ENCODE assay signal across 8 cellular contexts in the genomic region with DNA sequence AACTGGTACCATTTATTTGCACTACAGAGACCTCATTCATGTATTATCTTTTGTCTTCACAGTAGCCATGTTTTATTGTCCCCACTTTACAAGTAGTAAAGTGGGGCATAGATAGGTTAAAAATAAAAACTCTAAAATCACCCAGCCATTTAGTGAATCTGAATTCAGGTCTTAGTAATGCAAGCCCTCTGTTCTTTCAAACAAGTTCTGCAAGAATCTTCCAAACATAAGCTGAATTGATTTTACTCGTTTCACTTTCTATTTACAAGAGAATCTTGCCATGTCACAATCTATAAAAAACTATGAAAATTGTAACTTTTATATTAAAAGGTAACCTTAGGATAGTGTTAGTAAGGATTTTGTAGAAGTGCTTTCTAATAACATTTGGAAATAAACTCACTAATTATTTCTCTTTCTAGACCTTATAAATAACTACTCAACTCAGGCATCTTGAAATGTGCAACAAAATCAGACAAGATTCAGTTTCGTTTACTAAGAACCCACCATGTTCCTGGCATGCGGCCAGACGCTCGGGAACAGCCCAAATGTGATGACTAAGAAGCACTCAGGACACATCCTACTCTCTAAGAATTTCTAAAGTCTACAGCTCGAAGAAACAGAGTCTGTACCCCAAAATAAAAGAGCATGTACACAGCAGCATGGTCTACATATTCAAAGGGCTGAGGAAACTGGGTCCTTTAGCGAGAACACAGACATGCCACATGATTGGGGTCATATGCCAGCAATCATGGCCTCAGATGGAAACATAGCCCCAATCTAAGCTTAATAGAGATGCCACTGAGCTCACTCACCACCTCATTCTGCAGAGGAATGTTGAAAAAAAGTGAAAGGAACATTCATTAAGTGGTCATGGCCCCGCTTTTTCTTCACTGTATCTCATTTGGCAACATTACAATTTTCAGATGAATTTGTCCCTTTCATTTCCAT.
DNase-seq lines count a peak whose midpoint lies in the region; ATAC-seq and TF ChIP-seq lines count a peak whose summit lies in the region.
"Had no signal": no experiment of that assay in that cellular context is flagged by ENCODE, and none has a peak within 500 bp of the region (broad histone marks: within the 10 kb centered on the region; RNA-seq: fewer than 3 reads in every experiment).

No MANE protein-coding gene starts in this region.

- H3K36me3 Mint-ChIP-seq in natural killer cell treated with Interleukin-12 subunit alpha and Interleukin-12 subunit beta and Interleukin-15 and Interleukin-18, amount 100 ng/mL, for 72 hours = no peaks in the 10 kb centered on the region

- H3K36me3 ChIP-seq in adipocyte (ENCODE audit: control insufficient read depth, insufficient read depth, low read length, severe bottlenecking) (peaks cover 3% of the 10 kb centered on the region), upper lobe of right lung (no peaks in the 10 kb centered on the region)
- H3K36me3 ChIP-seq: cardiac muscle cell had no signal

- peak overlapping the region; percentile 74 for H3K4me3 ChIP-seq in adipocyte (ENCODE audit: low read length)
- no peak overlapping the region for H3K4me3 ChIP-seq in upper lobe of right lung
- H3K4me3 ChIP-seq: cardiac muscle cell had no signal

- no peaks in the 10 kb centered on the region for H3K9me3 ChIP-seq in adipocyte (ENCODE audit: control insufficient read depth, low read length)
- H3K9me3 ChIP-seq in upper lobe of right lung = no peaks in the 10 kb centered on the region

- peaks cover 0 to 8% of the 10 kb centered on the region in 2 donors for H3K27me3 Mint-ChIP-seq in natural killer cell treated with Interleukin-12 subunit alpha and Interleukin-12 subunit beta and Interleukin-15 and Interleukin-18, amount 100 ng/mL, for 72 hours

- peaks cover 25 to 27% of the 10 kb centered on the region in 2 donors for H3K4me1 Mint-ChIP-seq in natural killer cell treated with Interleukin-12 subunit alpha and Interleukin-12 subunit beta and Interleukin-15 and Interleukin-18, amount 100 ng/mL, for 72 hours (ENCODE audit: low read depth in 2 of 2)

- H3K9me3 Mint-ChIP-seq in natural killer cell treated with Interleukin-12 subunit alpha and Interleukin-12 subunit beta and Interleukin-15 and Interleukin-18, amount 100 ng/mL, for 72 hours = peaks cover 3% of the 10 kb centered on the region

- ATAC-seq in GM19023 (IDR thresholded peaks at IDR 0.05; ENCODE audit: unreplicated experiment) = peak; percentile 95
- peak; percentile 91 for ATAC-seq in HG03045 (IDR thresholded peaks at IDR 0.05; ENCODE audit: unreplicated experiment)
- ATAC-seq in natural killer cell treated with Interleukin-12 subunit alpha and Interleukin-12 subunit beta and Interleukin-15 and Interleukin-18, amount 100 ng/mL, for 72 hours = peak; percentile 88
- ATAC-seq in upper lobe of right lung = no peak

- H3K27ac Mint-ChIP-seq in natural killer cell treated with Interleukin-12 subunit alpha and Interleukin-12 subunit beta and Interleukin-15 and Interleukin-18, amount 100 ng/mL, for 72 hours = peak overlapping the region; percentile 25 to 34

- no peak for TF ChIP-seq CTCF in upper lobe of right lung (IDR thresholded peaks at IDR 0.05)

- peak overlapping the region; percentile 59 for H3K4me3 Mint-ChIP-seq in natural killer cell treated with Interleukin-12 subunit alpha and Interleukin-12 subunit beta and Interleukin-15 and Interleukin-18, amount 100 ng/mL, for 72 hours

- intact Hi-C loops in upper lobe of right lung (cut with DNase I) = no loop called here

- H3K27ac ChIP-seq in upper lobe of right lung = no peak overlapping the region
- H3K27ac ChIP-seq: cardiac muscle cell had no signal

- no peak overlapping the region for H3K9ac ChIP-seq in adipocyte (ENCODE audit: low read length)

- H3K4me1 ChIP-seq in adipocyte (ENCODE audit: control insufficient read depth, insufficient read depth, low read length) (peaks cover 13% of the 10 kb centered on the region), upper lobe of right lung (no peaks in the 10 kb centered on the region)

- DNase-seq in T-helper 1 cell (peak in 4 of 5 donors; percentile 34 to 76 (median 53)), adipocyte (ENCODE audit: low read depth) (peak; percentile 49), upper lobe of right lung (peak; percentile 60), NCI-H1930 (lab: John Stamatoyannopoulos, UW) (no peak)
- DNase-seq in natural killer cell treated with Interleukin-12 subunit alpha and Interleukin-12 subunit beta and Interleukin-15 and Interleukin-18, amount 100 ng/mL, for 72 hours (ENCODE audit: low spot score) = peak; percentile 71

- H3K27me3 ChIP-seq in adipocyte (replicated peaks; ENCODE audit: control insufficient read depth, insufficient read depth, low read length) (no peaks in the 10 kb centered on the region), upper lobe of right lung (no peaks in the 10 kb centered on the region)
- H3K27me3 ChIP-seq: cardiac muscle cell had no signal

Comparison
In these comparisons a context has a peak if more than half of its experiments do, and no peak if none do; other contexts are left out.
1. DNase-seq: peak in T-helper 1 cell (4 of 5), adipocyte (single experiment), natural killer cell treated with Interleukin-12 subunit alpha and Interleukin-12 subunit beta and Interleukin-15 and Interleukin-18, amount 100 ng/mL, for 72 hours (single experiment) and upper lobe of right lung (single experiment); none in NCI-H1930 (0 of 2).